22 cellular contexts compared by ENCODE assay signal in the genomic region with DNA sequence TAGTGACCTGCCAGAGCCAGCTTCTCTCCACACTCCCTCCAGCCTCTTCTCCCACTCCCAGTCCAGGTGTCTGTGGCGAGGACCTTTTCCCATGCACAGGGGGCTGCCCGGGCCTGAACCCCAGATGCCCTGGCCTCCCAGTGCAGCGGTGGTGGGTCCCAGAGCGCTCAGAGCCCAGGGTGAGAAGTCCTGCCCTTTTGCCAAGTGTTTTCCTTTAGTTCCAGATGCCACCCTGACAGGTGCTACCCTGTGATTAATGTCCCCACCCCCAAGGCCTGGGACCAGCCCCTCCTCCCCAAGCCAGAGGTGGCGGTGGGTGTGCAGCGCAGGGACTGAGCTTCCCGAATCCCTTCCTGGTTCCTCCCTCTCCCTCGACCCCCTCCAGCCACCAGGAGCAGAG.
DNase-seq lines count a peak whose midpoint lies in the region; ATAC-seq and TF ChIP-seq lines count a peak whose summit lies in the region.
"Had no signal": no experiment of that assay in that cellular context is flagged by ENCODE, and none has a peak within 500 bp of the region (broad histone marks: within the 10 kb centered on the region; RNA-seq: fewer than 3 reads in every experiment).

No MANE protein-coding gene starts in this region.

- no peaks in the 10 kb centered on the region for H4K20me1 ChIP-seq in osteoblast (ENCODE audit: insufficient read depth, low read length)

- no peaks in the 10 kb centered on the region for H3K4me1 ChIP-seq in osteoblast (ENCODE audit: insufficient read depth, low read length)
- H3K4me1 ChIP-seq: BE2C, Caco-2, HAP-1 had no signal

- H3K4me2 ChIP-seq in osteoblast (ENCODE audit: insufficient read depth, low read length): no peak overlapping the region

- H3K79me2 ChIP-seq in osteoblast (ENCODE audit: insufficient read depth, low read length): no peaks in the 10 kb centered on the region

- peaks cover 49% of the 10 kb centered on the region for H3K27me3 ChIP-seq in osteoblast (ENCODE audit: insufficient read depth, low read length)

- no peaks in the 10 kb centered on the region for H3K9me3 ChIP-seq in osteoblast (ENCODE audit: low read depth, low read length)
- H3K9me3 ChIP-seq: A549, BE2C, Caco-2, HAP-1 had no signal

- no peaks in the 10 kb centered on the region for H3K36me3 ChIP-seq in osteoblast (ENCODE audit: insufficient read depth, low read length)
- H3K36me3 ChIP-seq: BE2C, HAP-1 had no signal

- no peak for TF ChIP-seq CTCF in osteoblast (IDR thresholded peaks at IDR 0.05; ENCODE audit: extremely low read depth, low read depth, low read length)

- no peak overlapping the region for H2AFZ ChIP-seq in osteoblast (ENCODE audit: low read length)

- H3K27ac ChIP-seq in osteoblast (ENCODE audit: low read depth, low read length): no peak overlapping the region
- H3K27ac ChIP-seq: C4-2B had no signal

- H3K4me3 ChIP-seq in osteoblast (ENCODE audit: insufficient read depth, low read length): no peak overlapping the region
- H3K4me3 ChIP-seq: A549, HAP-1 had no signal

- peak; percentile 11 for DNase-seq in NCI-H2171 treated with DMSO at 0.1 percent for 48 hours (lab: John Stamatoyannopoulos, UW)
- no peak for DNase-seq in NCI-H2171 (lab: John Stamatoyannopoulos, UW)
- peak; percentile 47 for DNase-seq in NCI-H82 treated with DMSO at 0.1 percent for 48 hours (lab: John Stamatoyannopoulos, UW; ENCODE audit: unreplicated experiment)
- peak; percentile 62 for DNase-seq in left kidney (ENCODE audit: low read depth, low spot score)
- DNase-seq in osteoblast (ENCODE audit: insufficient read length, low spot score, missing footprints): peak; percentile 77
- DNase-seq in RKO (ENCODE audit: low spot score): no peak
- DNase-seq: 8988T; ACHN; AML-193; BE2C; Caco-2; CD4-positive, CD25-positive, alpha-beta regulatory T cell; CD8-positive, alpha-beta T cell; DMS 273 treated with DMSO at 0.1 percent for 48 hours; DND-41; GOT3; HFFc6 had no signal

- no peak for ATAC-seq in GM21528 (IDR thresholded peaks at IDR 0.05; ENCODE audit: low FRiP score, unreplicated experiment)
- no peak for ATAC-seq in HG02973 (IDR thresholded peaks at IDR 0.05; ENCODE audit: unreplicated experiment)
- ATAC-seq: CD8-positive, alpha-beta T cell had no signal

Comparison
In these comparisons a context has a peak if more than half of its experiments do, and no peak if none do; other contexts are left out.
1. DNase-seq: peak in NCI-H2171 treated with DMSO at 0.1 percent for 48 hours (single experiment), NCI-H82 treated with DMSO at 0.1 percent for 48 hours (single experiment), left kidney (single experiment) and osteoblast (single experiment); none in NCI-H2171 (single experiment) and RKO (single experiment).